Comparison of ENCODE assay signal across 15 cellular contexts in genomic region chr17:50539762-50540440, GRCh38. TPM values are rescaled to one million over a fixed set of nuclear protein-coding genes. Genes with fewer than 3 reads are reported as not detected.
A peak's percentile ranks its signal among the peaks of the same experiment; 100 is the strongest.
DNase-seq lines count a peak whose midpoint lies in the region; ATAC-seq and TF ChIP-seq lines count a peak whose summit lies in the region.
"Had no signal": no experiment of that assay in that cellular context is flagged by ENCODE, and none has a peak within 500 bp of the region (broad histone marks: within the 10 kb centered on the region; RNA-seq: fewer than 3 reads in every experiment).

No MANE protein-coding gene starts in this region.

- H3K27ac ChIP-seq in epithelial cell of prostate (peak overlapping the region; percentile 51), prostate gland (peak overlapping the region; percentile 29 to 30), aorta (ENCODE audit: low read depth in 1 of 2, low read length in 2 of 2) (no peak overlapping the region)

- H3K27me3 ChIP-seq in prostate gland (replicated peaks; ENCODE audit: insufficient read depth) (no peaks in the 10 kb centered on the region), aorta (ENCODE audit: control insufficient read depth in 1 of 2, insufficient read depth in 2 of 2, low read length in 1 of 2) (no peaks in the 10 kb centered on the region)

- TF ChIP-seq CTCF in prostate gland (IDR thresholded peaks at IDR 0.05), result no peak

- H3K4me1 ChIP-seq in prostate gland (replicated peaks), result peaks cover 31% of the 10 kb centered on the region
- H3K4me1 ChIP-seq in aorta (ENCODE audit: control insufficient read depth in 1 of 2, insufficient read depth in 2 of 2, low read length in 2 of 2), result no peaks in the 10 kb centered on the region

- intact Hi-C loops in prostate gland (cut with DNase I) (loop anchor here (10.0 kb wide), 2 partner anchors 245 to 415 kb away; no protein-coding TSS in a partner anchor), aorta (cut with DNase I) (loop anchor here (5.0 to 10.0 kb wide), 2 partner anchors 58 to 405 kb away; no protein-coding TSS in a partner anchor)

- in situ Hi-C loops in ACHN (cut with HindIII; ENCODE audit: low pct_ligation_motif_present, low pct_unique_long_range_greater_than_20kb, low sequenced_read_pairs), result no loop called here

- DNase-seq in ELF-1 (ENCODE audit: low read depth, low spot score), result peak; percentile 37
- DNase-seq in NCI-H510A treated with DMSO at 0.1 percent for 48 hours (lab: John Stamatoyannopoulos, UW), result peak; percentile 59
- DNase-seq in epithelial cell of prostate (ENCODE audit: low read depth, low spot score), result peak; percentile 65
- peak; percentile 46 for DNase-seq in prostate gland (ENCODE audit: low spot score)
- no peak for DNase-seq in ACHN
- no peak for DNase-seq in aorta
- no peak for DNase-seq in epidermal melanocyte (ENCODE audit: insufficient read length, low spot score)
- DNase-seq: activated CD4-positive, alpha-beta T cell treated with anti-CD3 and anti-CD28 coated beads for 1 hour; activated naive CD8-positive, alpha-beta T cell treated with anti-CD3 and anti-CD28 coated beads, Interleukin-2, amount 10 ng/mL, durations not matched to agents 7 days and 5 days; CD4-positive, alpha-beta memory T cell; HCEC 1CT; naive B cell; NCI-H2107; stimulated activated CD4-positive, alpha-beta T cell treated with anti-CD3 and anti-CD28 coated beads, Interleukin-2, amount 100 ng/mL, for 24 hours had no signal

- 62% methylated on average over 10 of the region's 10 CpGs for WGBS in prostate gland
- 77 to 78% methylated on average over 10 of the region's 10 CpGs for WGBS in aorta, 2 donors

- no peaks in the 10 kb centered on the region for H3K9me3 ChIP-seq in prostate gland
- H3K9me3 ChIP-seq in aorta (ENCODE audit: control insufficient read depth, low read length), result no peaks in the 10 kb centered on the region

- H3K4me3 ChIP-seq in prostate gland, result no peak overlapping the region
- H3K4me3 ChIP-seq in aorta (ENCODE audit: low read length in 2 of 2), result no peak overlapping the region

- no peak for TF ChIP-seq POLR2A in prostate gland (IDR thresholded peaks at IDR 0.05)

- H3K36me3 ChIP-seq in prostate gland (peaks cover 0 to 3% of the 10 kb centered on the region in 2 donors), aorta (ENCODE audit: control insufficient read depth in 1 of 2, insufficient read depth in 2 of 2, low read length in 1 of 2) (no peaks in the 10 kb centered on the region)

- ATAC-seq in aorta (ENCODE audit: low FRiP score), result no peak

RNA-seq across cellular contexts. Expression of gene SPATA20, which starts 7.1 kb away (rescaled TPM):
- total RNA-seq in prostate gland, result 100 to 1,000 TPM; 188 to 208 TPM
- 10 to 100 TPM; 27.8 to 41.9 TPM for total RNA-seq in aorta
- polyA plus RNA-seq in aorta, result 10 to 100 TPM; 16.7 to 64.0 TPM

RNA-seq across cellular contexts. Expression of gene EPN3, which starts 7.4 kb away (rescaled TPM):
- total RNA-seq in prostate gland (100 to 1,000 TPM in 1 of 2 donors, 10 to 100 TPM in 1; 60.8 to 108 TPM), aorta (not detected)
- 1 to 10 TPM; 1.5 to 1.9 TPM for polyA plus RNA-seq in aorta
- total RNA-seq: activated naive CD8-positive, alpha-beta T cell treated with anti-CD3 and anti-CD28 coated beads, Interleukin-2, amount 10 ng/mL, durations not matched to agents 7 days and 5 days; CD4-positive, alpha-beta memory T cell had no signal
- polyA plus RNA-seq: CD4-positive, alpha-beta memory T cell had no signal

RNA-seq across cellular contexts. Expression of gene CACNA1G, which starts 20.6 kb away (rescaled TPM):
- total RNA-seq in prostate gland (1 to 10 TPM; 3.4 to 6.6 TPM), aorta (1 to 10 TPM in 1 of 2 donors, under 1 TPM in 1; 0.29 to 2.8 TPM)
- polyA plus RNA-seq in aorta, result not detected
- total RNA-seq: CD4-positive, alpha-beta memory T cell; T-helper 1 cell treated with Interleukin-12 subunit alpha and Interleukin-12 subunit beta and Interleukin-4 antibody, amounts not matched to agents 30 ng/mL and 1 ng/mL, for 36 hours had no signal
- polyA plus RNA-seq: CD4-positive, alpha-beta memory T cell had no signal

RNA-seq across cellular contexts. Expression of gene MYCBPAP, which starts 31.7 kb away (rescaled TPM):
- total RNA-seq in prostate gland, result 10 to 100 TPM in 1 of 2 donors, under 1 TPM in 1; 0.14 to 12.6 TPM
- 1 to 10 TPM; 1.3 to 1.8 TPM for total RNA-seq in aorta
- 1 to 10 TPM in 1 of 2 donors, under 1 TPM in 1; 0.77 to 1.0 TPM for polyA plus RNA-seq in aorta

Comparison
In these comparisons a context has a peak if more than half of its experiments do, and no peak if none do; other contexts are left out.
1. DNase-seq: peak in ELF-1 (single experiment), NCI-H510A treated with DMSO at 0.1 percent for 48 hours (single experiment), epithelial cell of prostate (single experiment) and prostate gland (single experiment); none in ACHN (single experiment), aorta (0 of 2) and epidermal melanocyte (single experiment).
2. H3K27ac ChIP-seq: peak in epithelial cell of prostate (single experiment) and prostate gland (2 of 2); none in aorta (0 of 2).
3. RNA of gene SPATA20, which starts 7.1 kb away (total RNA-seq): 188 to 208 TPM in prostate gland; 27.8 to 41.9 TPM in aorta; every median in the first group is over 4 times any median in the second.
4. RNA of gene EPN3, which starts 7.4 kb away (total RNA-seq): 60.8 to 108 TPM in prostate gland; not detected in aorta; every median in the first group is over 10 times any median in the second.